In genomic region chr2:69674301-69674640, GRCh38 we compare ENCODE assay signal across 19 cellular contexts. TPM values are rescaled to one million over a fixed set of nuclear protein-coding genes. Genes with fewer than 3 reads are reported as not detected.
DNase-seq lines count a peak whose midpoint lies in the region; ATAC-seq and TF ChIP-seq lines count a peak whose summit lies in the region.
"Had no signal": no experiment of that assay in that cellular context is flagged by ENCODE, and none has a peak within 500 bp of the region (broad histone marks: within the 10 kb centered on the region; RNA-seq: fewer than 3 reads in every experiment).

No MANE protein-coding gene starts in this region.

- no peaks in the 10 kb centered on the region for H3K9me2 ChIP-seq in hepatocyte (replicated peaks; ENCODE audit: insufficient read depth)
- no peaks in the 10 kb centered on the region for H3K9me2 ChIP-seq in MM.1S (replicated peaks; ENCODE audit: insufficient read depth, low read length)

- H3K27me3 Mint-ChIP-seq in CD4-positive, CD25-positive, alpha-beta regulatory T cell: no peaks in the 10 kb centered on the region
- H3K27me3 Mint-ChIP-seq: activated naive CD4-positive, alpha-beta T cell treated with anti-CD3 and anti-CD28 coated beads, Interleukin-2, amount 10 ng/mL, durations not matched to agents 7 days and 5 days; brain had no signal

- no peaks in the 10 kb centered on the region for H3K36me3 Mint-ChIP-seq in CD4-positive, CD25-positive, alpha-beta regulatory T cell
- H3K36me3 Mint-ChIP-seq: activated naive CD4-positive, alpha-beta T cell treated with anti-CD3 and anti-CD28 coated beads, Interleukin-2, amount 10 ng/mL, durations not matched to agents 7 days and 5 days; brain had no signal

- no peaks in the 10 kb centered on the region for H3F3A ChIP-seq in MM.1S (ENCODE audit: insufficient read depth, low read length)

- ATAC-seq in CD4-positive, CD25-positive, alpha-beta regulatory T cell (ENCODE audit: low read depth in 2 of 2): no peak
- peak; percentile 95 for ATAC-seq in body of pancreas
- ATAC-seq in left colon: no peak
- no peak for ATAC-seq in stimulated activated naive CD8-positive, alpha-beta T cell treated with anti-CD3 and anti-CD28 coated beads, Interleukin-15, Interleukin-2, amounts not matched to agents 100 U/mL and 50 U/mL, for 24 hours

- WGBS in body of pancreas, 2 donors: 6 to 17% methylated on average over 2 of the region's 2 CpGs
- WGBS in hepatocyte (ENCODE audit: low lambda C conversion rate, missing lambda C conversion rate): 84% methylated on average over 2 of the region's 2 CpGs
- 69 to 76% methylated on average over 2 of the region's 2 CpGs for WGBS in sigmoid colon, 2 donors

- H3K27ac Mint-ChIP-seq in CD4-positive, CD25-positive, alpha-beta regulatory T cell: peak overlapping the region; percentile 20 to 38 (median 36)
- H3K27ac Mint-ChIP-seq: B cell, brain had no signal

- H3K4me3 Mint-ChIP-seq in CD4-positive, CD25-positive, alpha-beta regulatory T cell: no peak overlapping the region
- H3K4me3 Mint-ChIP-seq: activated naive CD4-positive, alpha-beta T cell treated with anti-CD3 and anti-CD28 coated beads, Interleukin-2, amount 10 ng/mL, durations not matched to agents 7 days and 5 days; B cell; brain had no signal

- no peaks in the 10 kb centered on the region for H3K9me3 ChIP-seq in CD4-positive, CD25-positive, alpha-beta regulatory T cell (ENCODE audit: control insufficient read depth in 2 of 2, low read length in 2 of 2)
- H3K9me3 ChIP-seq in body of pancreas (no peaks in the 10 kb centered on the region), hepatocyte (ENCODE audit: low read depth) (no peaks in the 10 kb centered on the region), sigmoid colon (no peaks in the 10 kb centered on the region), MM.1S (replicated peaks; ENCODE audit: insufficient read depth, low read length) (no peaks in the 10 kb centered on the region)
- H3K9me3 ChIP-seq: suprapubic skin had no signal

- no peaks in the 10 kb centered on the region for H3K27me3 ChIP-seq in CD4-positive, CD25-positive, alpha-beta regulatory T cell (ENCODE audit: control insufficient read depth, insufficient read depth, low read length)
- H3K27me3 ChIP-seq in body of pancreas: no peaks in the 10 kb centered on the region
- H3K27me3 ChIP-seq in hepatocyte: no peaks in the 10 kb centered on the region
- no peaks in the 10 kb centered on the region for H3K27me3 ChIP-seq in sigmoid colon
- H3K27me3 ChIP-seq in MM.1S (replicated peaks; ENCODE audit: insufficient read depth, low read length): no peaks in the 10 kb centered on the region
- H3K27me3 ChIP-seq: suprapubic skin had no signal

- TF ChIP-seq POLR2A in body of pancreas (IDR thresholded peaks at IDR 0.05) (no peak), sigmoid colon (IDR thresholded peaks at IDR 0.05) (no peak)

- H2AFZ ChIP-seq in hepatocyte (no peak overlapping the region), MM.1S (ENCODE audit: low read length) (no peak overlapping the region)

- DNase-seq in CD4-positive, CD25-positive, alpha-beta regulatory T cell: no peak
- DNase-seq in body of pancreas: peak; percentile 70 to 89 (median 76)
- DNase-seq in hepatocyte (ENCODE audit: low spot score): no peak
- DNase-seq in sigmoid colon: no peak
- no peak for DNase-seq in left colon
- DNase-seq in MM.1S: no peak
- no peak for DNase-seq in stimulated activated naive CD8-positive, alpha-beta T cell treated with anti-CD3 and anti-CD28 coated beads, Interleukin-15, Interleukin-2, amounts not matched to agents 100 U/mL and 50 U/mL, for 24 hours
- DNase-seq in NCI-H187 treated with DMSO at 0.1 percent for 48 hours (lab: John Stamatoyannopoulos, UW): no peak
- DNase-seq: activated naive CD4-positive, alpha-beta T cell treated with anti-CD3 and anti-CD28 coated beads, Interleukin-2, amount 10 ng/mL, durations not matched to agents 7 days and 5 days; DMS 273 treated with DMSO at 0.1 percent for 48 hours; HCEC 1CT; Kasumi-1; NCI-H1436 treated with DMSO at 0.1 percent for 48 hours; NCI-H226; SHP77 treated with DMSO at 0.1 percent for 48 hours; stimulated activated CD4-positive, alpha-beta T cell treated with anti-CD3 and anti-CD28 coated beads, Interleukin-1b, Interleukin-23, amount 100 ng/mL, for 48 hours had no signal

- H3K79me2 ChIP-seq in hepatocyte: no peaks in the 10 kb centered on the region
- H3K79me2 ChIP-seq in MM.1S (ENCODE audit: low read length): no peaks in the 10 kb centered on the region

- peak overlapping the region; percentile 23 for H3K4me2 ChIP-seq in hepatocyte
- no peak overlapping the region for H3K4me2 ChIP-seq in MM.1S (ENCODE audit: low read depth, low read length)

- no peak overlapping the region for H3K4me3 ChIP-seq in CD4-positive, CD25-positive, alpha-beta regulatory T cell (ENCODE audit: low read depth, low read length)
- H3K4me3 ChIP-seq in body of pancreas (no peak overlapping the region), hepatocyte (no peak overlapping the region), sigmoid colon (no peak overlapping the region), MM.1S (ENCODE audit: low read length) (no peak overlapping the region)
- H3K4me3 ChIP-seq: suprapubic skin had no signal

- no peaks in the 10 kb centered on the region for H3K4me1 ChIP-seq in CD4-positive, CD25-positive, alpha-beta regulatory T cell (ENCODE audit: control insufficient read depth, insufficient read depth, low read length, poor library complexity, severe bottlenecking)
- H3K4me1 ChIP-seq in body of pancreas (peaks cover 31% of the 10 kb centered on the region), hepatocyte (ENCODE audit: insufficient read depth) (peaks cover 7% of the 10 kb centered on the region), sigmoid colon (no peaks in the 10 kb centered on the region), MM.1S (ENCODE audit: low read length) (no peaks in the 10 kb centered on the region)
- H3K4me1 ChIP-seq: suprapubic skin had no signal

- H3K27ac ChIP-seq in CD4-positive, CD25-positive, alpha-beta regulatory T cell (ENCODE audit: insufficient read depth, low read length, poor library complexity, severe bottlenecking): no peak overlapping the region
- H3K27ac ChIP-seq in body of pancreas (peak overlapping the region; percentile 95 to 99 (median 98)), hepatocyte (peak overlapping the region; percentile 77), sigmoid colon (peak overlapping the region in 3 of 4 donors; percentile 5 to 39 (median 21)), MM.1S (ENCODE audit: low read length) (no peak overlapping the region)

- TF ChIP-seq CTCF in body of pancreas (IDR thresholded peaks at IDR 0.05) (no peak), hepatocyte (IDR thresholded peaks at IDR 0.05; ENCODE audit: poor library complexity) (no peak), sigmoid colon (IDR thresholded peaks at IDR 0.05) (no peak), MM.1S (IDR thresholded peaks at IDR 0.05; ENCODE audit: low read length) (no peak)

- peaks cover 0 to 6% (median 0%) of the 10 kb centered on the region in 7 donors for H3K9me3 Mint-ChIP-seq in CD4-positive, CD25-positive, alpha-beta regulatory T cell

- no peak for TF ChIP-seq EP300 in sigmoid colon (IDR thresholded peaks at IDR 0.05)

- H3K9ac ChIP-seq in MM.1S (ENCODE audit: low read length): no peak overlapping the region

- peaks cover 10 to 24% (median 19%) of the 10 kb centered on the region in 4 donors for H3K4me1 Mint-ChIP-seq in CD4-positive, CD25-positive, alpha-beta regulatory T cell
- H3K4me1 Mint-ChIP-seq: B cell, brain had no signal

- no peaks in the 10 kb centered on the region for H3K36me3 ChIP-seq in CD4-positive, CD25-positive, alpha-beta regulatory T cell (ENCODE audit: control insufficient read depth, insufficient read depth, low read length)
- H3K36me3 ChIP-seq in body of pancreas (replicated peaks in 1 of 2; ENCODE audit: insufficient read depth in 1 of 2, low read depth in 2 of 2) (no peaks in the 10 kb centered on the region), hepatocyte (replicated peaks; ENCODE audit: insufficient read depth, low read depth) (no peaks in the 10 kb centered on the region), sigmoid colon (no peaks in the 10 kb centered on the region), MM.1S (replicated peaks; ENCODE audit: insufficient read depth, low read length) (no peaks in the 10 kb centered on the region)
- H3K36me3 ChIP-seq: suprapubic skin had no signal

- H4K20me1 ChIP-seq in hepatocyte (ENCODE audit: insufficient read depth, poor library complexity, severe bottlenecking) (no peaks in the 10 kb centered on the region), MM.1S (ENCODE audit: insufficient read depth, low read length) (no peaks in the 10 kb centered on the region)

- intact Hi-C loops in body of pancreas (cut with DNase I): no loop called here
- intact Hi-C loops in sigmoid colon (cut with DNase I): no loop called here
- intact Hi-C loops in left colon (cut with DNase I, micrococcal nuclease): no loop called here

RNA-seq across cellular contexts. Expression of gene AAK1, which starts 30.7 kb away (rescaled TPM):
- total RNA-seq in CD4-positive, CD25-positive, alpha-beta regulatory T cell: 258 TPM
- polyA plus RNA-seq in CD4-positive, CD25-positive, alpha-beta regulatory T cell: 10 to 100 TPM; 70.7 to 99.5 (median 72.4) TPM
- total RNA-seq in body of pancreas (10 to 100 TPM; 44.6 to 60.0 TPM), hepatocyte (23.2 and 30.1 TPM in 2 replicates), sigmoid colon (10 to 100 TPM; 20.7 to 35.7 (median 22.9) TPM), left colon (10 to 100 TPM; 59.5 to 61.5 TPM)
- polyA plus RNA-seq in hepatocyte (30.8 and 44.4 TPM in 2 replicates), sigmoid colon (10 to 100 TPM in 2 of 3 donors, 1 to 10 TPM in 1; 5.4 to 19.5 (median 11.3) TPM)

Comparison
In these comparisons a context has a peak if more than half of its experiments do, and no peak if none do; other contexts are left out.
1. DNase-seq: peak in body of pancreas (4 of 4); none in CD4-positive, CD25-positive, alpha-beta regulatory T cell (0 of 3), hepatocyte (single experiment), sigmoid colon (single experiment), left colon (0 of 2), MM.1S (single experiment), stimulated activated naive CD8-positive, alpha-beta T cell treated with anti-CD3 and anti-CD28 coated beads, Interleukin-15, Interleukin-2, amounts not matched to agents 100 U/mL and 50 U/mL, for 24 hours (single experiment) and NCI-H187 treated with DMSO at 0.1 percent for 48 hours (single experiment).
2. H3K27ac ChIP-seq: peak in body of pancreas (4 of 4), hepatocyte (single experiment) and sigmoid colon (3 of 4); none in CD4-positive, CD25-positive, alpha-beta regulatory T cell (single experiment) and MM.1S (single experiment).